36 cellular contexts compared by ENCODE assay signal in the genomic region with DNA sequence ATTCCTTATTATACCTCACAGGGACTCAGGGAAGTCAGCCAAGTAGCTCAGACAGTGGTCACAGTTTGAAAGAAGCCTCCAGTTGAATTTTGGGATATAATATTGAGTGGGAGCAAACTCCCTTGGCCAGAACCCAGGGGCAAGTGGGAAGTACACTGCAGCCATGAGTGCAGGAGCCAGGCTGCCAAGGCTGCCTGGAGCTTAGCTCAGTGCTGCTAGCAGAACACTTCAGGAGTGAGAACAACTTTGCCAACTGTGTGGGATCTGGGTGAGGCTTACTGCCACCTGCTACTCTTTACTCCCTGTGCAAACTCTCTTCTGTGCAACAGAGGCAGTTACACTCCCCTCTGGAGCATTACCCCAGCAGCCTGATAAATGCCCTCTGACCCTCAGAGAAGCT. TPM values are rescaled to one million over a fixed set of nuclear protein-coding genes. Genes with fewer than 3 reads are reported as not detected.
"Had no signal": no experiment of that assay in that cellular context is flagged by ENCODE, and none has a peak within 500 bp of the region (broad histone marks: within the 10 kb centered on the region; RNA-seq: fewer than 3 reads in every experiment).

No MANE protein-coding gene starts in this region.

- ATAC-seq: activated CD8-positive, alpha-beta T cell treated with anti-CD3 and anti-CD28 coated beads for 36 hours; activated T-cell treated with anti-CD3 and anti-CD28 coated beads, Interleukin-2, amount 50 U/mL, for 72 hours; activated T-helper 17 cell treated with anti-CD3 and anti-CD28 coated beads, Interleukin-2, amount 50 U/mL, for 72 hours had no signal

- DNase-seq: activated CD4-positive, alpha-beta T cell treated with anti-CD3 and anti-CD28 coated beads for 1 hour; activated CD4-positive, alpha-beta T cell treated with anti-CD3 and anti-CD28 coated beads, Interleukin-2, amount 10 ng/mL, durations not matched to agents 24 days and 14 days; activated CD4-positive, alpha-beta T cell treated with anti-CD3 and anti-CD28 coated beads, Interleukin-2, amount 50 U/mL, for 4 hours; activated CD4-positive, CD25-positive, alpha-beta regulatory T cell; activated CD8-positive, alpha-beta T cell treated with anti-CD3 and anti-CD28 coated beads for 36 hours; activated effector memory CD4-positive, alpha-beta T cell treated with anti-CD3 and anti-CD28 coated beads, Interleukin-2, amount 50 U/mL, for 16 hours; activated naive CD4-positive, alpha-beta T cell; activated naive CD4-positive, alpha-beta T cell treated with anti-CD3 and anti-CD28 coated beads, Interleukin-2, amount 50 U/mL, for 16 hours; activated naive CD8-positive, alpha-beta T cell treated with anti-CD3 and anti-CD28 coated beads for 36 hours; activated T-cell treated with anti-CD3 and anti-CD28 coated beads, Interleukin-2, amount 50 U/mL, for 1 hour; activated T-cell treated with anti-CD3 and anti-CD28 coated beads, Interleukin-2, amount 50 U/mL, for 72 hours; amniotic stem cell; MM.1S; MV-4-11; NCI-H1092; NCI-H1436 treated with DMSO at 0.1 percent for 48 hours; NCI-H187; NCI-H2029 treated with DMSO at 0.1 percent for 48 hours; NCI-H2107; NCI-H2171; NCI-H510A; NCI-H526; NCI-H748 treated with DMSO at 0.1 percent for 48 hours; NK-92 treated with Interleukin-12 subunit alpha and Interleukin-12 subunit beta, amount 100 ng/mL, for 24 hours; OCI-M1; Right ventricle myocardium superior; SW 1271; T-helper 1 cell; T-helper 2 cell; T-helper 9 cell; WERI-Rb-1 had no signal

RNA-seq across cellular contexts. Expression of gene OR5K3, which starts 4.6 kb away (rescaled TPM):
- total RNA-seq: activated CD4-positive, alpha-beta T cell treated with anti-CD3 and anti-CD28 coated beads, Interleukin-2, amount 10 ng/mL, durations not matched to agents 24 days and 14 days; activated CD8-positive, alpha-beta memory T cell treated with anti-CD3 and anti-CD28 coated beads for 36 hours; activated CD8-positive, alpha-beta T cell treated with anti-CD3 and anti-CD28 coated beads for 36 hours; activated naive CD8-positive, alpha-beta T cell treated with anti-CD3 and anti-CD28 coated beads for 36 hours; activated T-cell treated with anti-CD3 and anti-CD28 coated beads, Interleukin-2, amount 50 U/mL, for 72 hours; activated T-helper 17 cell treated with anti-CD3 and anti-CD28 coated beads, Interleukin-2, amount 50 U/mL, for 72 hours; ascending aorta; cardiac muscle cell; LHCN-M2; Right ventricle myocardium superior had no signal

RNA-seq across cellular contexts. Expression of gene OR5K4, which starts 41.5 kb away (rescaled TPM):
- total RNA-seq: activated CD4-positive, alpha-beta T cell treated with anti-CD3 and anti-CD28 coated beads, Interleukin-2, amount 10 ng/mL, durations not matched to agents 24 days and 14 days; activated CD8-positive, alpha-beta memory T cell treated with anti-CD3 and anti-CD28 coated beads for 36 hours; activated CD8-positive, alpha-beta T cell treated with anti-CD3 and anti-CD28 coated beads for 36 hours; activated naive CD8-positive, alpha-beta T cell treated with anti-CD3 and anti-CD28 coated beads for 36 hours; activated T-cell treated with anti-CD3 and anti-CD28 coated beads, Interleukin-2, amount 50 U/mL, for 72 hours; activated T-helper 17 cell treated with anti-CD3 and anti-CD28 coated beads, Interleukin-2, amount 50 U/mL, for 72 hours; ascending aorta; cardiac muscle cell; LHCN-M2; Right ventricle myocardium superior had no signal
